Comparison of ENCODE assay signal across 2 cellular contexts in genomic region chr1:234981758-234982157, GRCh38.
TF ChIP-seq lines count a peak whose summit lies in the region.

No MANE protein-coding gene starts in this region.

TF ChIP-seq in SK-N-SH, 30 proteins besides CTCF, POLR2A, EP300 and RAD21 (continued from another document):
- no peak for TF ChIP-seq ZBTB33 (IDR thresholded peaks at IDR 0.05; ENCODE audit: borderline replicate concordance, low read depth)
- no peak for TF ChIP-seq RFX5 (IDR thresholded peaks at IDR 0.05; ENCODE audit: low read length)
- TF ChIP-seq JUND (IDR thresholded peaks at IDR 0.05): no peak
- no peak for TF ChIP-seq YY1 (IDR thresholded peaks at IDR 0.05; ENCODE audit: low read depth)
- TF ChIP-seq MAX (IDR thresholded peaks at IDR 0.05; ENCODE audit: low read depth): no peak
- TF ChIP-seq MEF2A (IDR thresholded peaks at IDR 0.05; ENCODE audit: borderline replicate concordance, low read depth): no peak
- no peak for TF ChIP-seq TEAD4 (IDR thresholded peaks at IDR 0.05; ENCODE audit: borderline replicate concordance, insufficient read depth)
- TF ChIP-seq RXRA (IDR thresholded peaks at IDR 0.05; ENCODE audit: borderline replicate concordance, low read depth): no peak
- no peak for TF ChIP-seq GATA2 (CRISPR knock-in tag; IDR thresholded peaks at IDR 0.05)
- TF ChIP-seq FOXJ3 (CRISPR knock-in tag; IDR thresholded peaks at IDR 0.05): no peak
- no peak for TF ChIP-seq PBX3 (IDR thresholded peaks at IDR 0.05)
- TF ChIP-seq IRF3 (IDR thresholded peaks at IDR 0.05; ENCODE audit: low read depth, low read length): no peak
- no peak for TF ChIP-seq EZH2phosphoT487 (IDR thresholded peaks at IDR 0.05; ENCODE audit: borderline replicate concordance, low read depth)
- no peak for TF ChIP-seq NFIC (IDR thresholded peaks at IDR 0.05; ENCODE audit: borderline replicate concordance)
- no peak for TF ChIP-seq RCOR1 (IDR thresholded peaks at IDR 0.05; ENCODE audit: low read length)
- TF ChIP-seq USF1 (IDR thresholded peaks at IDR 0.05; ENCODE audit: borderline replicate concordance, low read depth): no peak
- no peak for TF ChIP-seq TAF1 (IDR thresholded peaks at IDR 0.05; ENCODE audit: borderline replicate concordance, low read depth, low read length)

TF ChIP-seq in SK-N-SH treated with all-trans-retinoic acid at 6 μM for 48 hours, 23 proteins besides CTCF, POLR2A, EP300 and RAD21 (continued from another document):
- TF ChIP-seq CSRNP3 (CRISPR knock-in tag; IDR thresholded peaks at IDR 0.05) (no peak), BACH2 (CRISPR knock-in tag; IDR thresholded peaks at IDR 0.05; ENCODE audit: borderline replicate concordance) (no peak), TOX (CRISPR knock-in tag; IDR thresholded peaks at IDR 0.05; ENCODE audit: borderline replicate concordance) (no peak), TCF4 (CRISPR knock-in tag; IDR thresholded peaks at IDR 0.05; ENCODE audit: borderline replicate concordance) (no peak), TSHZ2 (CRISPR knock-in tag; IDR thresholded peaks at IDR 0.05) (no peak)
